ENCODE assay signal across 8 cellular contexts in the genomic region with DNA sequence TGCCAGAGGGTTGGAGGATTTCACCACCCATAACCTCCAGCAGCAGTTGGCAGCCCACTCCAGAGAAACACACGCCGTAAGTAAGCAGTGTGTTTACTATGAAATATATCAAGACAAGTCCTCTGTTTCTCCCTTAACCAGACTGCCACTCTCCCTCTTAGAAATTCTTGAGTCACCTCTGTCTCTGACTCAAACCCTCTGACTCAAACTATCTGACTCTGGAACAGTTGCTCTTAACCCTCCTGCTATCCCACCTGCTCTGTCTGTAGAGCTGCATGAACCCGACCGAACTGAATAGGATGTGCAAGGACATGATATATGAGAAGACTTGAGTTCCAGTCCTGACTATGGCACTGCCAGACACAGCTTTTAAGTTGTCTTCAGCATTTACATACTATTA. TPM values are rescaled to one million over a fixed set of nuclear protein-coding genes. Genes with fewer than 3 reads are reported as not detected.
DNase-seq lines count a peak whose midpoint lies in the region; ATAC-seq, FAIRE-seq and TF ChIP-seq lines count a peak whose summit lies in the region.

No MANE protein-coding gene starts in this region.

- H3K9me3 ChIP-seq in T-helper 17 cell (ENCODE audit: control insufficient read depth, low read length, poor library complexity, severe bottlenecking) = no peaks in the 10 kb centered on the region

- no peaks in the 10 kb centered on the region for H3K36me3 Mint-ChIP-seq in T-helper 17 cell (ENCODE audit: low read depth)

- ATAC-seq in T-helper 17 cell (no peak), GM21423 (IDR thresholded peaks at IDR 0.05; ENCODE audit: unreplicated experiment) (no peak), HG03442 (IDR thresholded peaks at IDR 0.05; ENCODE audit: unreplicated experiment) (no peak)

- H3K4me1 Mint-ChIP-seq in T-helper 17 cell = peaks cover 22% of the 10 kb centered on the region

- H3K27ac Mint-ChIP-seq in T-helper 17 cell = no peak overlapping the region

- peak overlapping the region; percentile 68 for H3K4me3 Mint-ChIP-seq in T-helper 17 cell

- no peak for TF ChIP-seq POLR2A in GM12891 (IDR thresholded peaks at IDR 0.05; ENCODE audit: low read depth, low read length)

- no peak for FAIRE-seq in GM12891 (lab: Jason Lieb, UNC)

- H3K27me3 Mint-ChIP-seq in T-helper 17 cell = no peaks in the 10 kb centered on the region

- DNase-seq in 8988T (peak; percentile 53), EL (peak; percentile 79), T-helper 17 cell (no peak), glomerular visceral epithelial cell (ENCODE audit: extremely low spot score) (peak; percentile 67), GM12891 (ENCODE audit: insufficient read length, low spot score) (no peak), AML-193 (lab: John Stamatoyannopoulos, UW) (no peak)

TF ChIP-seq in GM12891, 5 proteins besides CTCF, POLR2A, EP300 and RAD21:
- no peak for TF ChIP-seq TAF1 (IDR thresholded peaks at IDR 0.05; ENCODE audit: low read depth, low read length)
- TF ChIP-seq PAX5 (IDR thresholded peaks at IDR 0.05; ENCODE audit: insufficient read depth, low read length, severe bottlenecking) = no peak
- no peak for TF ChIP-seq POU2F2 (IDR thresholded peaks at IDR 0.05; ENCODE audit: low read depth, low read length)
- no peak for TF ChIP-seq POLR2AphosphoS5 (IDR thresholded peaks at IDR 0.05; ENCODE audit: low read depth, low read length)
- TF ChIP-seq SPI1 (IDR thresholded peaks at IDR 0.05; ENCODE audit: low read depth, low read length) = no peak

RNA-seq across cellular contexts. Expression of a gene that starts 14.1 kb away (rescaled TPM):
- 10 to 100 TPM; 16.7 to 24.5 TPM for total RNA-seq in T-helper 17 cell
- 17.5 TPM for polyA plus RNA-seq in GM12891 (2012; ENCODE audit: low read depth, missing spikeins)

RNA-seq across cellular contexts. Expression of a gene that starts 57.1 kb away (rescaled TPM):
- total RNA-seq in T-helper 17 cell = 10 to 100 TPM; 43.9 to 48.8 TPM
- polyA plus RNA-seq in GM12891 (2012; ENCODE audit: low read depth, missing spikeins) = 58.8 TPM

Comparison
In these comparisons a context has a peak if more than half of its experiments do, and no peak if none do; other contexts are left out.
1. DNase-seq: peak in 8988T (single experiment), EL (single experiment) and glomerular visceral epithelial cell (single experiment); none in T-helper 17 cell (0 of 3), GM12891 (single experiment) and AML-193 (0 of 2).